ENCODE assay signal across 8 cellular contexts in the genomic region with DNA sequence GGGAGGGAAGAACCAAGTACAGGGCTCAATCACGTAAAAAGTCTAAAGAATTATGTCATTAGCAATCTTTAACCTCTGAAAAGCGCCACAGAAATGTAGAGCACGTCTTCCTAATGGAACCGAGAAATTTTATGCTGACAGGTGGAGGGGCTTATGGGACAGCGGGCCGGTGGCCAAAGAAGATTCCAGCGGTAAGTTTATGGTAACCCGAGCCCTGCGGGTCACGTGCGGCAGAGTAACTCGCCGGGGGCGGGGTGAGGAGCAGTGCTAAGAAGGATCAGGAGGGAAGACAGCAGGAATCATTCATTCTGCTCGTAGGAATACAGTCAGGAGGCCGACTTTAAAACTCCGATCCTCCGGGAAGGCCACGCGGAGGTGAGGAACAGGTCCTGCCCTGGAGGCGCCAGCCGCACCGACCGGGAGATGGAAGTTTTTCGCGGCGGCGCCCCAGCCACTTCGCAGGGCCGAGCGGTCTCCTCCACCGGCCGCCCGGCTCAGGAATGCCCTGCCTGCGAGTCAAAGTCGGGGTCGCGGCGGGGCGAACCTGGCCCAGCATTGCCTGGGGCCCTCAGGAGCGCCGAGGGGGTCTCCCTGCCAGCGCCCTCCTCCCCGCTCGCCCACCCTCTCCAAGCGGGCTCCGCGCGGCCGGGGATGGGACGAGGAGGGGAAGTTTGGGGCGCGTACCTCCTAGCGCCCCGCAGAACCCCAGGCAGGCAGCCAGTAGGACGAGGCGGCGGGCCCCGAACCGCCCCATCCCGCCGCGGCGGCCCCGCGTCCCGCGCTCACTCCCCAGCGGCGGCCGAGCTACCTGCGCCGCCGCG.
A peak's percentile ranks its signal among the peaks of the same experiment; 100 is the strongest.
DNase-seq lines count a peak whose midpoint lies in the region; ATAC-seq and TF ChIP-seq lines count a peak whose summit lies in the region.

No MANE protein-coding gene starts in this region.

- no peaks in the 10 kb centered on the region for H3K9me2 ChIP-seq in PC-3 (replicated peaks; ENCODE audit: low read length)

- no peaks in the 10 kb centered on the region for H4K20me1 ChIP-seq in PC-3 (ENCODE audit: low read length)

- TF ChIP-seq CTCF in HL-60 (IDR thresholded peaks at IDR 0.05; ENCODE audit: insufficient read depth, low read length) (no peak), PC-3 (conservative IDR thresholded peaks at IDR 0.05; ENCODE audit: low read depth, low read length) (no peak)

- peaks cover 6% of the 10 kb centered on the region for H3K9me3 ChIP-seq in iPS-15b (ENCODE audit: control insufficient read depth, insufficient read depth, low read length)
- no peaks in the 10 kb centered on the region for H3K9me3 ChIP-seq in PC-3 (ENCODE audit: low read length)

- CTCF ChIA-PET in PC-3 (lab: Charles Lee), result no interaction called here

- DNase-seq in HL-60 (ENCODE audit: low read depth in 1 of 2, low spot score in 1 of 2) (no peak), amniotic epithelial cell (ENCODE audit: low read depth) (peak; percentile 31), sciatic nerve (ENCODE audit: low spot score) (peak; percentile 77), PC-3 (no peak), NCI-H2107 (lab: John Stamatoyannopoulos, UW) (no peak)
- DNase-seq in activated CD4-positive, CD25-positive, alpha-beta regulatory T cell treated with anti-CD3 and anti-CD28 coated beads, Interleukin-2, amount 50 U/mL, for 72 hours, result no peak

- no peak overlapping the region for H3K27ac ChIP-seq in HL-60 (replicated peaks)
- H3K27ac ChIP-seq in PC-3 (ENCODE audit: low read length), result no peak overlapping the region

- intact Hi-C loops in sciatic nerve (cut with DNase I) (no loop called here), PC-3 (cut with micrococcal nuclease) (no loop called here)

- no peaks in the 10 kb centered on the region for H3K79me2 ChIP-seq in PC-3 (ENCODE audit: low read length)

- H3K4me3 ChIP-seq in HL-60 (replicated peaks; ENCODE audit: insufficient read depth, low read length), result peak overlapping the region; percentile 21; the same call in 1 of the 2 replicates
- H3K4me3 ChIP-seq in iPS-15b (ENCODE audit: low read depth, low read length), result peak overlapping the region; percentile 61
- H3K4me3 ChIP-seq in PC-3 (ENCODE audit: low read length), result no peak overlapping the region

- no TSS peak for BruUV-seq in PC-3 (replicated peaks; lab: Mats Ljungman, UMichigan)

- no peak overlapping the region for H3K4me2 ChIP-seq in PC-3 (ENCODE audit: low read length)

- ATAC-seq in sciatic nerve (peak; percentile 88), PC-3 (no peak), GM18498 (IDR thresholded peaks at IDR 0.05; ENCODE audit: unreplicated experiment) (no peak)

- H3K9ac ChIP-seq in iPS-15b (ENCODE audit: low read depth, low read length), result peak overlapping the region; percentile 88
- H3K9ac ChIP-seq in PC-3 (ENCODE audit: low read length), result no peak overlapping the region

- no peaks in the 10 kb centered on the region for H3F3A ChIP-seq in PC-3 (ENCODE audit: low read length, unreplicated experiment)

- peaks cover 12% of the 10 kb centered on the region for H3K4me1 ChIP-seq in iPS-15b (ENCODE audit: control insufficient read depth, insufficient read depth, low read length)
- H3K4me1 ChIP-seq in PC-3 (ENCODE audit: insufficient read depth, low read length), result peaks cover 6% of the 10 kb centered on the region

- no peak overlapping the region for H2AFZ ChIP-seq in PC-3 (ENCODE audit: low read length)

- peaks cover 2% of the 10 kb centered on the region for H3K27me3 ChIP-seq in HL-60 (ENCODE audit: insufficient read depth, poor library complexity, severe bottlenecking)
- H3K27me3 ChIP-seq in iPS-15b (ENCODE audit: control insufficient read depth, insufficient read depth, low read length), result peaks cover 30% of the 10 kb centered on the region
- no peaks in the 10 kb centered on the region for H3K27me3 ChIP-seq in PC-3 (ENCODE audit: low read length)

- POLR2A ChIA-PET in PC-3 (lab: Charles Lee; ENCODE audit: unreplicated experiment), result no interaction called here

- H3K36me3 ChIP-seq in iPS-15b (ENCODE audit: control insufficient read depth, insufficient read depth, low read length) (no peaks in the 10 kb centered on the region), PC-3 (ENCODE audit: low read depth, low read length) (no peaks in the 10 kb centered on the region)

Comparison
In these comparisons a context has a peak if more than half of its experiments do, and no peak if none do; other contexts are left out.
1. DNase-seq: peak in amniotic epithelial cell (single experiment) and sciatic nerve (single experiment); none in HL-60 (0 of 2), PC-3 (single experiment), activated CD4-positive, CD25-positive, alpha-beta regulatory T cell treated with anti-CD3 and anti-CD28 coated beads, Interleukin-2, amount 50 U/mL, for 72 hours (single experiment) and NCI-H2107 (single experiment).